Comparison of ENCODE assay signal across 2 cellular contexts in the genomic region with DNA sequence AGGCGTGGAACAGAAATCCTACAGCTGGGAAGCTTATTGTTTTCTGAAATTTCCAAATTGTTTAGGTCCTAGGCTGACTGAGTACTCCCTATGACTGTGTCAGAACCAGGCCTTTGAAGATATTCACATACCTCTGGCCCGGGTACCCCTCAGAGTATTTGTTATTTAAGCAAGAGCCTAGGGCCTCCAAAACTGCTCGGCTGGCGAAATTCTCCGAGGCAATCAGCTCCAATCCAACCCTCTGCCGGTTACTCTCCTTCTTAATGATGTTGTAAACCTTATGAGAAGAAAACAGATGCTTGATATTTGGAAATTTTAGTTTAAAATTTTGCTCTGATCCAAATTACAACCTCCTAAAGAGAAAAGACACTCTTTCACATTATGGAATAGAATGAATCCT.
TF ChIP-seq lines count a peak whose summit lies in the region.

No MANE protein-coding gene starts in this region.

TF ChIP-seq in HCT116, 20 proteins besides CTCF, POLR2A, EP300 and RAD21:
- TF ChIP-seq, protein P1, sequence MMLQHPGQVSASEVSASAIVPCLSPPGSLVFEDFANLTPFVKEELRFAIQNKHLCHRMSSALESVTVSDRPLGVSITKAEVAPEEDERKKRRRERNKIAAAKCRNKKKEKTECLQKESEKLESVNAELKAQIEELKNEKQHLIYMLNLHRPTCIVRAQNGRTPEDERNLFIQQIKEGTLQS (IDR thresholded peaks at IDR 0.05), result no peak
- TF ChIP-seq ELF1 (IDR thresholded peaks at IDR 0.05; ENCODE audit: borderline replicate concordance, low read depth), result no peak
- no peak for TF ChIP-seq JUND (IDR thresholded peaks at IDR 0.05)
- no peak for TF ChIP-seq SP1 (IDR thresholded peaks at IDR 0.05; ENCODE audit: low read depth)
- TF ChIP-seq EGR1 (IDR thresholded peaks at IDR 0.05; ENCODE audit: low read depth), result no peak
- TF ChIP-seq, protein P2, sequence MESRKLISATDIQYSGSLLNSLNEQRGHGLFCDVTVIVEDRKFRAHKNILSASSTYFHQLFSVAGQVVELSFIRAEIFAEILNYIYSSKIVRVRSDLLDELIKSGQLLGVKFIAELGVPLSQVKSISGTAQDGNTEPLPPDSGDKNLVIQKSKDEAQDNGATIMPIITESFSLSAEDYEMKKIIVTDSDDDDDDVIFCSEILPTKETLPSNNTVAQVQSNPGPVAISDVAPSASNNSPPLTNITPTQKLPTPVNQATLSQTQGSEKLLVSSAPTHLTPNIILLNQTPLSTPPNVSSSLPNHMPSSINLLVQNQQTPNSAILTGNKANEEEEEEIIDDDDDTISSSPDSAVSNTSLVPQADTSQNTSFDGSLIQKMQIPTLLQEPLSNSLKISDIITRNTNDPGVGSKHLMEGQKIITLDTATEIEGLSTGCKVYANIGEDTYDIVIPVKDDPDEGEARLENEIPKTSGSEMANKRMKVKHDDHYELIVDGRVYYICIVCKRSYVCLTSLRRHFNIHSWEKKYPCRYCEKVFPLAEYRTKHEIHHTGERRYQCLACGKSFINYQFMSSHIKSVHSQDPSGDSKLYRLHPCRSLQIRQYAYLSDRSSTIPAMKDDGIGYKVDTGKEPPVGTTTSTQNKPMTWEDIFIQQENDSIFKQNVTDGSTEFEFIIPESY (IDR thresholded peaks at IDR 0.05; ENCODE audit: extremely low read depth, insufficient replicate concordance, low read length), result no peak
- TF ChIP-seq SRF (IDR thresholded peaks at IDR 0.05; ENCODE audit: low read depth), result no peak
- no peak for TF ChIP-seq FOSL1 (IDR thresholded peaks at IDR 0.05; ENCODE audit: low read depth)
- TF ChIP-seq ZFX (IDR thresholded peaks at IDR 0.05), result no peak
- TF ChIP-seq TCF7L2 (IDR thresholded peaks at IDR 0.05; ENCODE audit: borderline replicate concordance, extremely low read depth, insufficient read depth, insufficient read length), result no peak
- TF ChIP-seq ZNF274 (IDR thresholded peaks at IDR 0.05; ENCODE audit: low read depth, low read length), result no peak
- no peak for TF ChIP-seq EZH2 (IDR thresholded peaks at IDR 0.05)
- TF ChIP-seq POLR2AphosphoS5 (IDR thresholded peaks at IDR 0.05; ENCODE audit: low read depth, low read length), result no peak
- TF ChIP-seq, protein P3, sequence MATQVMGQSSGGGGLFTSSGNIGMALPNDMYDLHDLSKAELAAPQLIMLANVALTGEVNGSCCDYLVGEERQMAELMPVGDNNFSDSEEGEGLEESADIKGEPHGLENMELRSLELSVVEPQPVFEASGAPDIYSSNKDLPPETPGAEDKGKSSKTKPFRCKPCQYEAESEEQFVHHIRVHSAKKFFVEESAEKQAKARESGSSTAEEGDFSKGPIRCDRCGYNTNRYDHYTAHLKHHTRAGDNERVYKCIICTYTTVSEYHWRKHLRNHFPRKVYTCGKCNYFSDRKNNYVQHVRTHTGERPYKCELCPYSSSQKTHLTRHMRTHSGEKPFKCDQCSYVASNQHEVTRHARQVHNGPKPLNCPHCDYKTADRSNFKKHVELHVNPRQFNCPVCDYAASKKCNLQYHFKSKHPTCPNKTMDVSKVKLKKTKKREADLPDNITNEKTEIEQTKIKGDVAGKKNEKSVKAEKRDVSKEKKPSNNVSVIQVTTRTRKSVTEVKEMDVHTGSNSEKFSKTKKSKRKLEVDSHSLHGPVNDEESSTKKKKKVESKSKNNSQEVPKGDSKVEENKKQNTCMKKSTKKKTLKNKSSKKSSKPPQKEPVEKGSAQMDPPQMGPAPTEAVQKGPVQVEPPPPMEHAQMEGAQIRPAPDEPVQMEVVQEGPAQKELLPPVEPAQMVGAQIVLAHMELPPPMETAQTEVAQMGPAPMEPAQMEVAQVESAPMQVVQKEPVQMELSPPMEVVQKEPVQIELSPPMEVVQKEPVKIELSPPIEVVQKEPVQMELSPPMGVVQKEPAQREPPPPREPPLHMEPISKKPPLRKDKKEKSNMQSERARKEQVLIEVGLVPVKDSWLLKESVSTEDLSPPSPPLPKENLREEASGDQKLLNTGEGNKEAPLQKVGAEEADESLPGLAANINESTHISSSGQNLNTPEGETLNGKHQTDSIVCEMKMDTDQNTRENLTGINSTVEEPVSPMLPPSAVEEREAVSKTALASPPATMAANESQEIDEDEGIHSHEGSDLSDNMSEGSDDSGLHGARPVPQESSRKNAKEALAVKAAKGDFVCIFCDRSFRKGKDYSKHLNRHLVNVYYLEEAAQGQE (IDR thresholded peaks at IDR 0.05; ENCODE audit: low read depth), result no peak
- no peak for TF ChIP-seq CBX3 (IDR thresholded peaks at IDR 0.05; ENCODE audit: low read depth)

TF ChIP-seq in K562, 482 proteins besides CTCF, POLR2A, EP300 and RAD21:
- TF ChIP-seq BACH1 (tag; IDR thresholded peaks at IDR 0.05) (no peak), HDAC8 (tag; IDR thresholded peaks at IDR 0.05) (no peak), FOXK1 (CRISPR knock-in tag; IDR thresholded peaks at IDR 0.05; ENCODE audit: borderline replicate concordance) (no peak), TCF7L2 (IDR thresholded peaks at IDR 0.05; ENCODE audit: low read depth, low read length) (no peak), MCM7 (IDR thresholded peaks at IDR 0.05) (no peak), CREBBP (IDR thresholded peaks at IDR 0.05; ENCODE audit: low read depth, low read length) (no peak), HMG20B (CRISPR knock-in tag; IDR thresholded peaks at IDR 0.05) (no peak), PHB (CRISPR knock-in tag; IDR thresholded peaks at IDR 0.05) (no peak), POLR2H (tag; IDR thresholded peaks at IDR 0.05; ENCODE audit: low read depth) (no peak), RBM22 (IDR thresholded peaks at IDR 0.05; ENCODE audit: low read depth, low read length, poor library complexity, severe bottlenecking) (no peak), SLC30A9 (CRISPR knock-in tag; IDR thresholded peaks at IDR 0.05) (no peak), ZFP30 (CRISPR knock-in tag; IDR thresholded peaks at IDR 0.05; ENCODE audit: borderline replicate concordance) (no peak), ZNF780A (CRISPR knock-in tag; IDR thresholded peaks at IDR 0.05) (no peak), SIRT6 (IDR thresholded peaks at IDR 0.05; ENCODE audit: low read depth, low read length) (no peak), SMAD2 (IDR thresholded peaks at IDR 0.05; ENCODE audit: low read depth, low read length) (no peak), FOXJ3 (CRISPR knock-in tag; IDR thresholded peaks at IDR 0.05) (no peak)
- TF ChIP-seq, protein P4, sequence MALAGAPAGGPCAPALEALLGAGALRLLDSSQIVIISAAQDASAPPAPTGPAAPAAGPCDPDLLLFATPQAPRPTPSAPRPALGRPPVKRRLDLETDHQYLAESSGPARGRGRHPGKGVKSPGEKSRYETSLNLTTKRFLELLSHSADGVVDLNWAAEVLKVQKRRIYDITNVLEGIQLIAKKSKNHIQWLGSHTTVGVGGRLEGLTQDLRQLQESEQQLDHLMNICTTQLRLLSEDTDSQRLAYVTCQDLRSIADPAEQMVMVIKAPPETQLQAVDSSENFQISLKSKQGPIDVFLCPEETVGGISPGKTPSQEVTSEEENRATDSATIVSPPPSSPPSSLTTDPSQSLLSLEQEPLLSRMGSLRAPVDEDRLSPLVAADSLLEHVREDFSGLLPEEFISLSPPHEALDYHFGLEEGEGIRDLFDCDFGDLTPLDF (CRISPR knock-in tag; IDR thresholded peaks at IDR 0.05), result no peak
- TF ChIP-seq, protein P5, sequence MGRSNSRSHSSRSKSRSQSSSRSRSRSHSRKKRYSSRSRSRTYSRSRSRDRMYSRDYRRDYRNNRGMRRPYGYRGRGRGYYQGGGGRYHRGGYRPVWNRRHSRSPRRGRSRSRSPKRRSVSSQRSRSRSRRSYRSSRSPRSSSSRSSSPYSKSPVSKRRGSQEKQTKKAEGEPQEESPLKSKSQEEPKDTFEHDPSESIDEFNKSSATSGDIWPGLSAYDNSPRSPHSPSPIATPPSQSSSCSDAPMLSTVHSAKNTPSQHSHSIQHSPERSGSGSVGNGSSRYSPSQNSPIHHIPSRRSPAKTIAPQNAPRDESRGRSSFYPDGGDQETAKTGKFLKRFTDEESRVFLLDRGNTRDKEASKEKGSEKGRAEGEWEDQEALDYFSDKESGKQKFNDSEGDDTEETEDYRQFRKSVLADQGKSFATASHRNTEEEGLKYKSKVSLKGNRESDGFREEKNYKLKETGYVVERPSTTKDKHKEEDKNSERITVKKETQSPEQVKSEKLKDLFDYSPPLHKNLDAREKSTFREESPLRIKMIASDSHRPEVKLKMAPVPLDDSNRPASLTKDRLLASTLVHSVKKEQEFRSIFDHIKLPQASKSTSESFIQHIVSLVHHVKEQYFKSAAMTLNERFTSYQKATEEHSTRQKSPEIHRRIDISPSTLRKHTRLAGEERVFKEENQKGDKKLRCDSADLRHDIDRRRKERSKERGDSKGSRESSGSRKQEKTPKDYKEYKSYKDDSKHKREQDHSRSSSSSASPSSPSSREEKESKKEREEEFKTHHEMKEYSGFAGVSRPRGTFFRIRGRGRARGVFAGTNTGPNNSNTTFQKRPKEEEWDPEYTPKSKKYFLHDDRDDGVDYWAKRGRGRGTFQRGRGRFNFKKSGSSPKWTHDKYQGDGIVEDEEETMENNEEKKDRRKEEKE (IDR thresholded peaks at IDR 0.05; ENCODE audit: borderline replicate concordance in 1 of 2, control insufficient read depth in 1 of 2, low read depth in 2 of 2, low read length in 1 of 2), result no peak
- TF ChIP-seq, protein P6, sequence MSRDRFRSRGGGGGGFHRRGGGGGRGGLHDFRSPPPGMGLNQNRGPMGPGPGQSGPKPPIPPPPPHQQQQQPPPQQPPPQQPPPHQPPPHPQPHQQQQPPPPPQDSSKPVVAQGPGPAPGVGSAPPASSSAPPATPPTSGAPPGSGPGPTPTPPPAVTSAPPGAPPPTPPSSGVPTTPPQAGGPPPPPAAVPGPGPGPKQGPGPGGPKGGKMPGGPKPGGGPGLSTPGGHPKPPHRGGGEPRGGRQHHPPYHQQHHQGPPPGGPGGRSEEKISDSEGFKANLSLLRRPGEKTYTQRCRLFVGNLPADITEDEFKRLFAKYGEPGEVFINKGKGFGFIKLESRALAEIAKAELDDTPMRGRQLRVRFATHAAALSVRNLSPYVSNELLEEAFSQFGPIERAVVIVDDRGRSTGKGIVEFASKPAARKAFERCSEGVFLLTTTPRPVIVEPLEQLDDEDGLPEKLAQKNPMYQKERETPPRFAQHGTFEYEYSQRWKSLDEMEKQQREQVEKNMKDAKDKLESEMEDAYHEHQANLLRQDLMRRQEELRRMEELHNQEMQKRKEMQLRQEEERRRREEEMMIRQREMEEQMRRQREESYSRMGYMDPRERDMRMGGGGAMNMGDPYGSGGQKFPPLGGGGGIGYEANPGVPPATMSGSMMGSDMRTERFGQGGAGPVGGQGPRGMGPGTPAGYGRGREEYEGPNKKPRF (IDR thresholded peaks at IDR 0.05; ENCODE audit: low read depth, low read length), result no peak
- TF ChIP-seq, protein P7, sequence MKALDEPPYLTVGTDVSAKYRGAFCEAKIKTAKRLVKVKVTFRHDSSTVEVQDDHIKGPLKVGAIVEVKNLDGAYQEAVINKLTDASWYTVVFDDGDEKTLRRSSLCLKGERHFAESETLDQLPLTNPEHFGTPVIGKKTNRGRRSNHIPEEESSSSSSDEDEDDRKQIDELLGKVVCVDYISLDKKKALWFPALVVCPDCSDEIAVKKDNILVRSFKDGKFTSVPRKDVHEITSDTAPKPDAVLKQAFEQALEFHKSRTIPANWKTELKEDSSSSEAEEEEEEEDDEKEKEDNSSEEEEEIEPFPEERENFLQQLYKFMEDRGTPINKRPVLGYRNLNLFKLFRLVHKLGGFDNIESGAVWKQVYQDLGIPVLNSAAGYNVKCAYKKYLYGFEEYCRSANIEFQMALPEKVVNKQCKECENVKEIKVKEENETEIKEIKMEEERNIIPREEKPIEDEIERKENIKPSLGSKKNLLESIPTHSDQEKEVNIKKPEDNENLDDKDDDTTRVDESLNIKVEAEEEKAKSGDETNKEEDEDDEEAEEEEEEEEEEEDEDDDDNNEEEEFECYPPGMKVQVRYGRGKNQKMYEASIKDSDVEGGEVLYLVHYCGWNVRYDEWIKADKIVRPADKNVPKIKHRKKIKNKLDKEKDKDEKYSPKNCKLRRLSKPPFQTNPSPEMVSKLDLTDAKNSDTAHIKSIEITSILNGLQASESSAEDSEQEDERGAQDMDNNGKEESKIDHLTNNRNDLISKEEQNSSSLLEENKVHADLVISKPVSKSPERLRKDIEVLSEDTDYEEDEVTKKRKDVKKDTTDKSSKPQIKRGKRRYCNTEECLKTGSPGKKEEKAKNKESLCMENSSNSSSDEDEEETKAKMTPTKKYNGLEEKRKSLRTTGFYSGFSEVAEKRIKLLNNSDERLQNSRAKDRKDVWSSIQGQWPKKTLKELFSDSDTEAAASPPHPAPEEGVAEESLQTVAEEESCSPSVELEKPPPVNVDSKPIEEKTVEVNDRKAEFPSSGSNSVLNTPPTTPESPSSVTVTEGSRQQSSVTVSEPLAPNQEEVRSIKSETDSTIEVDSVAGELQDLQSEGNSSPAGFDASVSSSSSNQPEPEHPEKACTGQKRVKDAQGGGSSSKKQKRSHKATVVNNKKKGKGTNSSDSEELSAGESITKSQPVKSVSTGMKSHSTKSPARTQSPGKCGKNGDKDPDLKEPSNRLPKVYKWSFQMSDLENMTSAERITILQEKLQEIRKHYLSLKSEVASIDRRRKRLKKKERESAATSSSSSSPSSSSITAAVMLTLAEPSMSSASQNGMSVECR (CRISPR knock-in tag; IDR thresholded peaks at IDR 0.05), result no peak
